In the genomic region with DNA sequence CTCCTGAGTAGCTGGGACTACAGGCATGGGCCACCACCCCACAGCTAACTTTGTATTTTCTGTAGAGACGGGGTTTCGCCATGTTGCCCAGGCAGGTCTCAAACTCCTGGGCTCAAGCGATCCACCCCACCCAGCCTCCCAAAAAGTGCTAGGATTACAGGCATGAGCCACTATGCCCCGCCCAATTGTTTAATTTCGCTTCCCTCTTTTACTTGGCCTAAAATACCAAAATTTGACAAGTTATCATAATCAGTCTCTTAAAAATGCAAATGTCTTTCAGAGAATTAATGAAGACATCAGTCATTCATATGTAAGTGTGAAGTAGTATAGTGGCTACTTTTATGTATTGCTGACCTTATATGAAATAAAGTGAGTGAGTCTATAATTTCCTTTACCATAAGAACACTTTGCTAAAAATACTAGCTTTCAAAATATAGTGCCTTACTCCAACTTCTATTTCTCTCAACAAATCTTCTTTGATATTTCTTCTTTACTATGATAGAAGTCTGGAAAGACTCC, we compare ENCODE assay signal across 21 cellular contexts. TPM values are rescaled to one million over a fixed set of nuclear protein-coding genes. Genes with fewer than 3 reads are reported as not detected.
DNase-seq lines count a peak whose midpoint lies in the region; ATAC-seq and TF ChIP-seq lines count a peak whose summit lies in the region.
"Had no signal": no experiment of that assay in that cellular context is flagged by ENCODE, and none has a peak within 500 bp of the region (broad histone marks: within the 10 kb centered on the region; RNA-seq: fewer than 3 reads in every experiment).

No MANE protein-coding gene starts in this region.

- no peaks in the 10 kb centered on the region for H3K36me3 ChIP-seq in ovary
- H3K36me3 ChIP-seq: gastrocnemius medialis, right atrium auricular region, thyroid gland had no signal

- no peak for DNase-seq in activated T-cell treated with anti-CD3 and anti-CD28 coated beads, Interleukin-2, amount 50 U/mL, for 72 hours
- DNase-seq in activated T-cell treated with anti-CD3 and anti-CD28 coated beads, Interleukin-2, amount 50 U/mL, for 1 hour, result no peak
- peak; percentile 81 for DNase-seq in MV-4-11 (lab: John Stamatoyannopoulos, UW)
- DNase-seq in activated naive CD8-positive, alpha-beta T cell treated with anti-CD3 and anti-CD28 coated beads, Interleukin-2, amount 50 U/mL, for 24 hours, result no peak
- DNase-seq in stimulated activated naive B cell treated with anti-CD40 and anti-IgM and Interleukin-4, amounts not matched to agents 10 μg/mL and 1 μg/mL and 100 μg/mL, for 72 hours, result no peak
- no peak for DNase-seq in ovary
- no peak for DNase-seq in GF-D8 (lab: John Stamatoyannopoulos, UW)
- DNase-seq in left colon, result no peak
- DNase-seq: activated CD4-positive, alpha-beta T cell treated with anti-CD3 and anti-CD28 coated beads for 1 hour; activated CD8-positive, alpha-beta memory T cell treated with anti-CD3 and anti-CD28 coated beads, Interleukin-2, amount 50 U/mL, for 4 hours; amniotic stem cell; Caco-2; gastrocnemius medialis; NCI-H82; thyroid gland had no signal

- no peak for TF ChIP-seq EP300 in ovary (IDR thresholded peaks at IDR 0.05)

- no peaks in the 10 kb centered on the region for H3K27me3 Mint-ChIP-seq in activated T-cell treated with anti-CD3 and anti-CD28 coated beads, Interleukin-2, amount 50 U/mL, for 72 hours (ENCODE audit: low read depth)
- no peaks in the 10 kb centered on the region for H3K27me3 Mint-ChIP-seq in activated naive CD8-positive, alpha-beta T cell treated with anti-CD3 and anti-CD28 coated beads, Interleukin-2, amount 50 U/mL, for 24 hours
- H3K27me3 Mint-ChIP-seq in stimulated activated naive B cell treated with anti-CD40 and anti-IgM and Interleukin-4, amounts not matched to agents 10 μg/mL and 1 μg/mL and 100 μg/mL, for 72 hours, result no peaks in the 10 kb centered on the region

- H3K9me3 ChIP-seq in ovary, result no peaks in the 10 kb centered on the region
- H3K9me3 ChIP-seq: A549, Caco-2, gastrocnemius medialis, right atrium auricular region, thyroid gland had no signal

- H3K4me3 Mint-ChIP-seq in activated T-cell treated with anti-CD3 and anti-CD28 coated beads, Interleukin-2, amount 50 U/mL, for 72 hours, result peak overlapping the region in 1 of 2 donors; percentile 84
- H3K4me3 Mint-ChIP-seq in activated naive CD8-positive, alpha-beta T cell treated with anti-CD3 and anti-CD28 coated beads, Interleukin-2, amount 50 U/mL, for 24 hours, result peak overlapping the region; percentile 71
- H3K4me3 Mint-ChIP-seq in stimulated activated naive B cell treated with anti-CD40 and anti-IgM and Interleukin-4, amounts not matched to agents 10 μg/mL and 1 μg/mL and 100 μg/mL, for 72 hours, result no peak overlapping the region
- H3K4me3 Mint-ChIP-seq: neural crest cell had no signal

- H3K27ac Mint-ChIP-seq in activated T-cell treated with anti-CD3 and anti-CD28 coated beads, Interleukin-2, amount 50 U/mL, for 72 hours, result peak overlapping the region; percentile 84
- peak overlapping the region; percentile 73 for H3K27ac Mint-ChIP-seq in activated naive CD8-positive, alpha-beta T cell treated with anti-CD3 and anti-CD28 coated beads, Interleukin-2, amount 50 U/mL, for 24 hours
- peak overlapping the region; percentile 86 for H3K27ac Mint-ChIP-seq in stimulated activated naive B cell treated with anti-CD40 and anti-IgM and Interleukin-4, amounts not matched to agents 10 μg/mL and 1 μg/mL and 100 μg/mL, for 72 hours

- H3K4me1 ChIP-seq in ovary (ENCODE audit: insufficient read depth), result peaks cover 12% of the 10 kb centered on the region

- peaks cover 82% of the 10 kb centered on the region for H3K4me1 Mint-ChIP-seq in activated T-cell treated with anti-CD3 and anti-CD28 coated beads, Interleukin-2, amount 50 U/mL, for 72 hours (ENCODE audit: low read depth)
- peaks cover 76% of the 10 kb centered on the region for H3K4me1 Mint-ChIP-seq in activated naive CD8-positive, alpha-beta T cell treated with anti-CD3 and anti-CD28 coated beads, Interleukin-2, amount 50 U/mL, for 24 hours
- H3K4me1 Mint-ChIP-seq in stimulated activated naive B cell treated with anti-CD40 and anti-IgM and Interleukin-4, amounts not matched to agents 10 μg/mL and 1 μg/mL and 100 μg/mL, for 72 hours, result peaks cover 42 to 71% of the 10 kb centered on the region in 2 donors

- TF ChIP-seq POLR2A in ovary (IDR thresholded peaks at IDR 0.05), result no peak

- H3K4me3 ChIP-seq in ovary, result no peak overlapping the region
- H3K4me3 ChIP-seq: A549, gastrocnemius medialis, lung, right atrium auricular region, thyroid gland had no signal

- H3K9me3 Mint-ChIP-seq in activated T-cell treated with anti-CD3 and anti-CD28 coated beads, Interleukin-2, amount 50 U/mL, for 72 hours, result no peaks in the 10 kb centered on the region
- peaks cover 3% of the 10 kb centered on the region for H3K9me3 Mint-ChIP-seq in activated naive CD8-positive, alpha-beta T cell treated with anti-CD3 and anti-CD28 coated beads, Interleukin-2, amount 50 U/mL, for 24 hours
- no peaks in the 10 kb centered on the region for H3K9me3 Mint-ChIP-seq in stimulated activated naive B cell treated with anti-CD40 and anti-IgM and Interleukin-4, amounts not matched to agents 10 μg/mL and 1 μg/mL and 100 μg/mL, for 72 hours
- H3K9me3 Mint-ChIP-seq: neural crest cell had no signal

- WGBS in ovary, 3 donors, result 95 to 96% (median 95%) methylated on average over 5 of the region's 5 CpGs

- H3K36me3 Mint-ChIP-seq in activated T-cell treated with anti-CD3 and anti-CD28 coated beads, Interleukin-2, amount 50 U/mL, for 72 hours (ENCODE audit: insufficient read depth in 2 of 2), result peaks cover 0 to 15% of the 10 kb centered on the region in 2 donors
- H3K36me3 Mint-ChIP-seq in activated naive CD8-positive, alpha-beta T cell treated with anti-CD3 and anti-CD28 coated beads, Interleukin-2, amount 50 U/mL, for 24 hours (ENCODE audit: low read depth), result peaks cover 28% of the 10 kb centered on the region
- H3K36me3 Mint-ChIP-seq in stimulated activated naive B cell treated with anti-CD40 and anti-IgM and Interleukin-4, amounts not matched to agents 10 μg/mL and 1 μg/mL and 100 μg/mL, for 72 hours, result peaks cover 13 to 34% of the 10 kb centered on the region in 2 donors

- no peak for TF ChIP-seq CTCF in ovary (IDR thresholded peaks at IDR 0.05)

- no peak overlapping the region for H3K27ac ChIP-seq in ovary
- H3K27ac ChIP-seq: A549, epithelial cell of prostate, gastrocnemius medialis, right atrium auricular region, thyroid gland had no signal

- no peak for ATAC-seq in activated T-cell treated with anti-CD3 and anti-CD28 coated beads, Interleukin-2, amount 50 U/mL, for 72 hours (replicated peaks in 1 of 2)
- no peak for ATAC-seq in activated naive CD8-positive, alpha-beta T cell treated with anti-CD3 and anti-CD28 coated beads, Interleukin-2, amount 50 U/mL, for 24 hours
- no peak for ATAC-seq in stimulated activated naive B cell treated with anti-CD40 and anti-IgM and Interleukin-4, amounts not matched to agents 10 μg/mL and 1 μg/mL and 100 μg/mL, for 72 hours (replicated peaks)
- ATAC-seq in left colon, result no peak
- ATAC-seq: A549, gastrocnemius medialis, Right ventricle myocardium inferior had no signal

- H3K27me3 ChIP-seq in ovary, result no peaks in the 10 kb centered on the region
- H3K27me3 ChIP-seq: gastrocnemius medialis, right atrium auricular region, thyroid gland had no signal

- intact Hi-C loops in ovary (cut with DNase I), result no loop called here
- intact Hi-C loops in left colon (cut with DNase I, micrococcal nuclease), result no loop called here

RNA-seq across cellular contexts. Expression of a gene that starts 9.8 kb away (rescaled TPM):
- 10 to 100 TPM; 50.3 to 59.7 TPM for total RNA-seq in activated T-cell treated with anti-CD3 and anti-CD28 coated beads, Interleukin-2, amount 50 U/mL, for 72 hours
- total RNA-seq in ovary, result 10 to 100 TPM; 63.3 to 85.9 (median 75.9) TPM
- polyA plus RNA-seq in ovary, result 10 to 100 TPM; 35.6 to 69.7 TPM
- 10 to 100 TPM; 47.0 to 51.8 TPM for total RNA-seq in left colon
